ENCODE assay signal across 35 cellular contexts in genomic region chr4:25417014-25417413, GRCh38.
"Had no signal": no experiment of that assay in that cellular context is flagged by ENCODE, and none has a peak within 500 bp of the region (broad histone marks: within the 10 kb centered on the region; RNA-seq: fewer than 3 reads in every experiment).

No MANE protein-coding gene starts in this region.

- H3K9ac ChIP-seq: KMS-11 had no signal

- H3K9me3 ChIP-seq: MG63 had no signal

- H3K4me3 ChIP-seq: MG63 had no signal

- H3K4me2 ChIP-seq: KMS-11 had no signal

- H3K27ac ChIP-seq: KMS-11 had no signal

- DNase-seq: Karpas-422, Kasumi-1, MG63, MM.1S, MV-4-11, NCI-H1048, NCI-H1092, NCI-H1092 treated with DMSO at 0.1 percent for 48 hours, NCI-H1105, NCI-H1105 treated with DMSO at 0.1 percent for 48 hours, NCI-H1417, NCI-H1417 treated with DMSO at 0.1 percent for 48 hours, NCI-H1436, NCI-H1436 treated with DMSO at 0.1 percent for 48 hours, NCI-H146, NCI-H1694, NCI-H1694 treated with DMSO at 0.1 percent for 48 hours, NCI-H187, NCI-H187 treated with DMSO at 0.1 percent for 48 hours, NCI-H1930, NCI-H2029, NCI-H2029 treated with DMSO at 0.1 percent for 48 hours, NCI-H2081, NCI-H2081 treated with DMSO at 0.1 percent for 48 hours, NCI-H2107, NCI-H2171, NCI-H2171 treated with DMSO at 0.1 percent for 48 hours, NCI-H2227 treated with DMSO at 0.1 percent for 48 hours, NCI-H226, NCI-H345, NCI-H446, NCI-H446 treated with DMSO at 0.1 percent for 48 hours, NCI-H510A, NCI-H510A treated with DMSO at 0.1 percent for 48 hours had no signal

- H3K27me3 ChIP-seq: MG63 had no signal
